ENCODE assay signal across 1 cellular context in the genomic region with DNA sequence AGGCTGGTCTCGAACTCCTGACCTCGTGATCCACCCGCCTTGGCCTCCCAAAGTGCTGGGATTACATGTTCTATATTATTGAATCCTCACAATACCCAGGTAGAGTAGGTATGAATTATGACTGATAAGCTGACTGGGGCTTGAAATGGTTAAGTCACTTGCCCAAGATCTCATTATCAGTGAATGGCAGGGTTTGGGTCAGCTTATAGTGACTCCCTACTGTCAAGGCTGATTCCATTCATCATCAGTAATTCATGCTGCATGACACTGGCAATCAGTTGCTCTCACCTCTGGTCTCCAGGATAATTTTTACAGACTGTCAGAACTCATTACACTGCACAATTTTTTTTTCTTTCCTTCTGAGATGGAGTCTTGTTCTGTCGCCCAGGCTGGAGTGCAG.
TF ChIP-seq lines count a peak whose summit lies in the region.

No MANE protein-coding gene starts in this region.

TF ChIP-seq in K562, 482 proteins besides CTCF, POLR2A, EP300 and RAD21 (continued from another document and continues in another):
- TF ChIP-seq, protein P1, sequence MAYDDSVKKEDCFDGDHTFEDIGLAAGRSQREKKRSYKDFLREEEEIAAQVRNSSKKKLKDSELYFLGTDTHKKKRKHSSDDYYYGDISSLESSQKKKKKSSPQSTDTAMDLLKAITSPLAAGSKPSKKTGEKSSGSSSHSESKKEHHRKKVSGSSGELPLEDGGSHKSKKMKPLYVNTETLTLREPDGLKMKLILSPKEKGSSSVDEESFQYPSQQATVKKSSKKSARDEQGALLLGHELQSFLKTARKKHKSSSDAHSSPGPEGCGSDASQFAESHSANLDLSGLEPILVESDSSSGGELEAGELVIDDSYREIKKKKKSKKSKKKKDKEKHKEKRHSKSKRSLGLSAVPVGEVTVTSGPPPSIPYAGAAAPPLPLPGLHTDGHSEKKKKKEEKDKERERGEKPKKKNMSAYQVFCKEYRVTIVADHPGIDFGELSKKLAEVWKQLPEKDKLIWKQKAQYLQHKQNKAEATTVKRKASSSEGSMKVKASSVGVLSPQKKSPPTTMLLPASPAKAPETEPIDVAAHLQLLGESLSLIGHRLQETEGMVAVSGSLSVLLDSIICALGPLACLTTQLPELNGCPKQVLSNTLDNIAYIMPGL (CRISPR knock-in tag; IDR thresholded peaks at IDR 0.05): no peak
- TF ChIP-seq, protein P2, sequence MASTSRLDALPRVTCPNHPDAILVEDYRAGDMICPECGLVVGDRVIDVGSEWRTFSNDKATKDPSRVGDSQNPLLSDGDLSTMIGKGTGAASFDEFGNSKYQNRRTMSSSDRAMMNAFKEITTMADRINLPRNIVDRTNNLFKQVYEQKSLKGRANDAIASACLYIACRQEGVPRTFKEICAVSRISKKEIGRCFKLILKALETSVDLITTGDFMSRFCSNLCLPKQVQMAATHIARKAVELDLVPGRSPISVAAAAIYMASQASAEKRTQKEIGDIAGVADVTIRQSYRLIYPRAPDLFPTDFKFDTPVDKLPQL (IDR thresholded peaks at IDR 0.05; ENCODE audit: extremely low read depth, insufficient read length): no peak
- no peak for TF ChIP-seq SAFB2 (IDR thresholded peaks at IDR 0.05; ENCODE audit: borderline replicate concordance, low read depth, low read length, severe bottlenecking)
- TF ChIP-seq ZNF77 (CRISPR knock-in tag; IDR thresholded peaks at IDR 0.05): no peak
- TF ChIP-seq MYNN (IDR thresholded peaks at IDR 0.05): 0 out of 2 replicates have a peak, but pooled peaks have one; percentile 60
- no peak for TF ChIP-seq MYNN (CRISPR knock-in tag; IDR thresholded peaks at IDR 0.05)
- TF ChIP-seq FUS (optimal IDR thresholded peaks at IDR 0.05; ENCODE audit: low read depth, low read length): no peak
- TF ChIP-seq, protein P3, sequence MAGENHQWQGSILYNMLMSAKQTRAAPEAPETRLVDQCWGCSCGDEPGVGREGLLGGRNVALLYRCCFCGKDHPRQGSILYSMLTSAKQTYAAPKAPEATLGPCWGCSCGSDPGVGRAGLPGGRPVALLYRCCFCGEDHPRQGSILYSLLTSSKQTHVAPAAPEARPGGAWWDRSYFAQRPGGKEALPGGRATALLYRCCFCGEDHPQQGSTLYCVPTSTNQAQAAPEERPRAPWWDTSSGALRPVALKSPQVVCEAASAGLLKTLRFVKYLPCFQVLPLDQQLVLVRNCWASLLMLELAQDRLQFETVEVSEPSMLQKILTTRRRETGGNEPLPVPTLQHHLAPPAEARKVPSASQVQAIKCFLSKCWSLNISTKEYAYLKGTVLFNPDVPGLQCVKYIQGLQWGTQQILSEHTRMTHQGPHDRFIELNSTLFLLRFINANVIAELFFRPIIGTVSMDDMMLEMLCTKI (IDR thresholded peaks at IDR 0.05; ENCODE audit: partially characterized antibody): no peak
- TF ChIP-seq, protein P4, sequence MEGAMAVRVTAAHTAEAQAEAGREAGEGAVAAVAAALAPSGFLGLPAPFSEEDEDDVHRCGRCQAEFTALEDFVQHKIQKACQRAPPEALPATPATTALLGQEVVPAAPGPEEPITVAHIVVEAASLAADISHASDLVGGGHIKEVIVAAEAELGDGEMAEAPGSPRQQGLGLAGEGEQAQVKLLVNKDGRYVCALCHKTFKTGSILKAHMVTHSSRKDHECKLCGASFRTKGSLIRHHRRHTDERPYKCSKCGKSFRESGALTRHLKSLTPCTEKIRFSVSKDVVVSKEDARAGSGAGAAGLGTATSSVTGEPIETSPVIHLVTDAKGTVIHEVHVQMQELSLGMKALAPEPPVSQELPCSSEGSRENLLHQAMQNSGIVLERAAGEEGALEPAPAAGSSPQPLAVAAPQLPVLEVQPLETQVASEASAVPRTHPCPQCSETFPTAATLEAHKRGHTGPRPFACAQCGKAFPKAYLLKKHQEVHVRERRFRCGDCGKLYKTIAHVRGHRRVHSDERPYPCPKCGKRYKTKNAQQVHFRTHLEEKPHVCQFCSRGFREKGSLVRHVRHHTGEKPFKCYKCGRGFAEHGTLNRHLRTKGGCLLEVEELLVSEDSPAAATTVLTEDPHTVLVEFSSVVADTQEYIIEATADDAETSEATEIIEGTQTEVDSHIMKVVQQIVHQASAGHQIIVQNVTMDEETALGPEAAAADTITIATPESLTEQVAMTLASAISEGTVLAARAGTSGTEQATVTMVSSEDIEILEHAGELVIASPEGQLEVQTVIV (CRISPR knock-in tag; IDR thresholded peaks at IDR 0.05; ENCODE audit: borderline replicate concordance): no peak
- TF ChIP-seq CHCHD3 (CRISPR knock-in tag; IDR thresholded peaks at IDR 0.05): no peak
- TF ChIP-seq, protein P5, sequence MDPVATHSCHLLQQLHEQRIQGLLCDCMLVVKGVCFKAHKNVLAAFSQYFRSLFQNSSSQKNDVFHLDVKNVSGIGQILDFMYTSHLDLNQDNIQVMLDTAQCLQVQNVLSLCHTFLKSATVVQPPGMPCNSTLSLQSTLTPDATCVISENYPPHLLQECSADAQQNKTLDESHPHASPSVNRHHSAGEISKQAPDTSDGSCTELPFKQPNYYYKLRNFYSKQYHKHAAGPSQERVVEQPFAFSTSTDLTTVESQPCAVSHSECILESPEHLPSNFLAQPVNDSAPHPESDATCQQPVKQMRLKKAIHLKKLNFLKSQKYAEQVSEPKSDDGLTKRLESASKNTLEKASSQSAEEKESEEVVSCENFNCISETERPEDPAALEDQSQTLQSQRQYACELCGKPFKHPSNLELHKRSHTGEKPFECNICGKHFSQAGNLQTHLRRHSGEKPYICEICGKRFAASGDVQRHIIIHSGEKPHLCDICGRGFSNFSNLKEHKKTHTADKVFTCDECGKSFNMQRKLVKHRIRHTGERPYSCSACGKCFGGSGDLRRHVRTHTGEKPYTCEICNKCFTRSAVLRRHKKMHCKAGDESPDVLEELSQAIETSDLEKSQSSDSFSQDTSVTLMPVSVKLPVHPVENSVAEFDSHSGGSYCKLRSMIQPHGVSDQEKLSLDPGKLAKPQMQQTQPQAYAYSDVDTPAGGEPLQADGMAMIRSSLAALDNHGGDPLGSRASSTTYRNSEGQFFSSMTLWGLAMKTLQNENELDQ (CRISPR knock-in tag; IDR thresholded peaks at IDR 0.05; ENCODE audit: borderline replicate concordance): no peak
- TF ChIP-seq, protein P6, sequence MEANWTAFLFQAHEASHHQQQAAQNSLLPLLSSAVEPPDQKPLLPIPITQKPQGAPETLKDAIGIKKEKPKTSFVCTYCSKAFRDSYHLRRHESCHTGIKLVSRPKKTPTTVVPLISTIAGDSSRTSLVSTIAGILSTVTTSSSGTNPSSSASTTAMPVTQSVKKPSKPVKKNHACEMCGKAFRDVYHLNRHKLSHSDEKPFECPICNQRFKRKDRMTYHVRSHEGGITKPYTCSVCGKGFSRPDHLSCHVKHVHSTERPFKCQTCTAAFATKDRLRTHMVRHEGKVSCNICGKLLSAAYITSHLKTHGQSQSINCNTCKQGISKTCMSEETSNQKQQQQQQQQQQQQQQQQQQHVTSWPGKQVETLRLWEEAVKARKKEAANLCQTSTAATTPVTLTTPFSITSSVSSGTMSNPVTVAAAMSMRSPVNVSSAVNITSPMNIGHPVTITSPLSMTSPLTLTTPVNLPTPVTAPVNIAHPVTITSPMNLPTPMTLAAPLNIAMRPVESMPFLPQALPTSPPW (CRISPR knock-in tag; IDR thresholded peaks at IDR 0.05): no peak; the same call in 1 of the 2 replicates
- no peak for TF ChIP-seq PHB (CRISPR knock-in tag; IDR thresholded peaks at IDR 0.05)
- TF ChIP-seq MAFF (IDR thresholded peaks at IDR 0.05; ENCODE audit: low read length): no peak
- no peak for TF ChIP-seq ZNF3 (CRISPR knock-in tag; IDR thresholded peaks at IDR 0.05)
- TF ChIP-seq TRIM28 (IDR thresholded peaks at IDR 0.05): no peak
- TF ChIP-seq, protein P7, sequence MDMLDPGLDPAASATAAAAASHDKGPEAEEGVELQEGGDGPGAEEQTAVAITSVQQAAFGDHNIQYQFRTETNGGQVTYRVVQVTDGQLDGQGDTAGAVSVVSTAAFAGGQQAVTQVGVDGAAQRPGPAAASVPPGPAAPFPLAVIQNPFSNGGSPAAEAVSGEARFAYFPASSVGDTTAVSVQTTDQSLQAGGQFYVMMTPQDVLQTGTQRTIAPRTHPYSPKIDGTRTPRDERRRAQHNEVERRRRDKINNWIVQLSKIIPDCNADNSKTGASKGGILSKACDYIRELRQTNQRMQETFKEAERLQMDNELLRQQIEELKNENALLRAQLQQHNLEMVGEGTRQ (CRISPR knock-in tag; IDR thresholded peaks at IDR 0.05): no peak
- TF ChIP-seq RBM17 (IDR thresholded peaks at IDR 0.05; ENCODE audit: borderline replicate concordance, low read depth, low read length): no peak
- TF ChIP-seq LCOR (CRISPR knock-in tag; IDR thresholded peaks at IDR 0.05): no peak
- TF ChIP-seq GABPA (tag; conservative IDR thresholded peaks at IDR 0.05; ENCODE audit: low read depth): no peak
- no peak for TF ChIP-seq ZNF586 (CRISPR knock-in tag; conservative IDR thresholded peaks at IDR 0.05)
- TF ChIP-seq FOXM1 (IDR thresholded peaks at IDR 0.05; ENCODE audit: low read depth): peak; percentile 58; the same call in 1 of the 2 replicates
- no peak for TF ChIP-seq FOXM1 (CRISPR knock-in tag; IDR thresholded peaks at IDR 0.05; ENCODE audit: low read depth)
- TF ChIP-seq, protein P8, sequence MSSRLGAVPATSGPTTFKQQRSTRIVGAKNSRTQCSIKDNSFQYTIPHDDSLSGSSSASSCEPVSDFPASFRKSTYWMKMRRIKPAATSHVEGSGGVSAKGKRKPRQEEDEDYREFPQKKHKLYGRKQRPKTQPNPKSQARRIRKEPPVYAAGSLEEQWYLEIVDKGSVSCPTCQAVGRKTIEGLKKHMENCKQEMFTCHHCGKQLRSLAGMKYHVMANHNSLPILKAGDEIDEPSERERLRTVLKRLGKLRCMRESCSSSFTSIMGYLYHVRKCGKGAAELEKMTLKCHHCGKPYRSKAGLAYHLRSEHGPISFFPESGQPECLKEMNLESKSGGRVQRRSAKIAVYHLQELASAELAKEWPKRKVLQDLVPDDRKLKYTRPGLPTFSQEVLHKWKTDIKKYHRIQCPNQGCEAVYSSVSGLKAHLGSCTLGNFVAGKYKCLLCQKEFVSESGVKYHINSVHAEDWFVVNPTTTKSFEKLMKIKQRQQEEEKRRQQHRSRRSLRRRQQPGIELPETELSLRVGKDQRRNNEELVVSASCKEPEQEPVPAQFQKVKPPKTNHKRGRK (tag; IDR thresholded peaks at IDR 0.05): no peak
- no peak for TF ChIP-seq POU5F1 (IDR thresholded peaks at IDR 0.05; ENCODE audit: borderline replicate concordance, low read depth, low read length, partially characterized antibody)
- no peak for TF ChIP-seq MED1 (CRISPR knock-in tag; IDR thresholded peaks at IDR 0.05; ENCODE audit: borderline replicate concordance)
- TF ChIP-seq ARNT (IDR thresholded peaks at IDR 0.05): peak; percentile 61 to 80; a peak in 2 of 4 replicates
- TF ChIP-seq, protein P9, sequence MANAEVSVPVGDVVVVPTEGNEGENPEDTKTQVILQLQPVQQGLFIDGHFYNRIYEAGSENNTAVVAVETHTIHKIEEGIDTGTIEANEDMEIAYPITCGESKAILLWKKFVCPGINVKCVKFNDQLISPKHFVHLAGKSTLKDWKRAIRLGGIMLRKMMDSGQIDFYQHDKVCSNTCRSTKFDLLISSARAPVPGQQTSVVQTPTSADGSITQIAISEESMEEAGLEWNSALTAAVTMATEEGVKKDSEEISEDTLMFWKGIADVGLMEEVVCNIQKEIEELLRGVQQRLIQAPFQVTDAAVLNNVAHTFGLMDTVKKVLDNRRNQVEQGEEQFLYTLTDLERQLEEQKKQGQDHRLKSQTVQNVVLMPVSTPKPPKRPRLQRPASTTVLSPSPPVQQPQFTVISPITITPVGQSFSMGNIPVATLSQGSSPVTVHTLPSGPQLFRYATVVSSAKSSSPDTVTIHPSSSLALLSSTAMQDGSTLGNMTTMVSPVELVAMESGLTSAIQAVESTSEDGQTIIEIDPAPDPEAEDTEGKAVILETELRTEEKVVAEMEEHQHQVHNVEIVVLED (CRISPR knock-in tag; IDR thresholded peaks at IDR 0.05): no peak
- TF ChIP-seq, protein P10, sequence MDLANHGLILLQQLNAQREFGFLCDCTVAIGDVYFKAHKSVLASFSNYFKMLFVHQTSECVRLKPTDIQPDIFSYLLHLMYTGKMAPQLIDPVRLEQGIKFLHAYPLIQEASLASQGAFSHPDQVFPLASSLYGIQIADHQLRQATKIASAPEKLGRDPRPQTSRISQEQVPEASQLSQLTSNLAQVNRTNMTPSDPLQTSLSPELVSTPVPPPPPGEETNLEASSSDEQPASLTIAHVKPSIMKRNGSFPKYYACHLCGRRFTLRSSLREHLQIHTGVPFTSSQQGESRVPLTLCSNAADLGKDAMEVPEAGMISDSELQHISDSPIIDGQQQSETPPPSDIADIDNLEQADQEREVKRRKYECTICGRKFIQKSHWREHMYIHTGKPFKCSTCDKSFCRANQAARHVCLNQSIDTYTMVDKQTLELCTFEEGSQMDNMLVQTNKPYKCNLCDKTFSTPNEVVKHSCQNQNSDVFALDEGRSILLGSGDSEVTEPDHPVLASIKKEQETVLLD (IDR thresholded peaks at IDR 0.05): peak; percentile 83; the same call in 1 of the 2 replicates
- no peak for TF ChIP-seq CBX5 (IDR thresholded peaks at IDR 0.05; ENCODE audit: borderline replicate concordance, low read depth)
- no peak for TF ChIP-seq NR2C1 (IDR thresholded peaks at IDR 0.05)
- peak; percentile 31; the same call in 1 of the 2 replicates for TF ChIP-seq NR2C1 (tag; IDR thresholded peaks at IDR 0.05)
- TF ChIP-seq ZNF695 (CRISPR knock-in tag; IDR thresholded peaks at IDR 0.05): no peak
- TF ChIP-seq PHF8 (IDR thresholded peaks at IDR 0.05; ENCODE audit: borderline replicate concordance, low read length): no peak
- TF ChIP-seq, protein P11, sequence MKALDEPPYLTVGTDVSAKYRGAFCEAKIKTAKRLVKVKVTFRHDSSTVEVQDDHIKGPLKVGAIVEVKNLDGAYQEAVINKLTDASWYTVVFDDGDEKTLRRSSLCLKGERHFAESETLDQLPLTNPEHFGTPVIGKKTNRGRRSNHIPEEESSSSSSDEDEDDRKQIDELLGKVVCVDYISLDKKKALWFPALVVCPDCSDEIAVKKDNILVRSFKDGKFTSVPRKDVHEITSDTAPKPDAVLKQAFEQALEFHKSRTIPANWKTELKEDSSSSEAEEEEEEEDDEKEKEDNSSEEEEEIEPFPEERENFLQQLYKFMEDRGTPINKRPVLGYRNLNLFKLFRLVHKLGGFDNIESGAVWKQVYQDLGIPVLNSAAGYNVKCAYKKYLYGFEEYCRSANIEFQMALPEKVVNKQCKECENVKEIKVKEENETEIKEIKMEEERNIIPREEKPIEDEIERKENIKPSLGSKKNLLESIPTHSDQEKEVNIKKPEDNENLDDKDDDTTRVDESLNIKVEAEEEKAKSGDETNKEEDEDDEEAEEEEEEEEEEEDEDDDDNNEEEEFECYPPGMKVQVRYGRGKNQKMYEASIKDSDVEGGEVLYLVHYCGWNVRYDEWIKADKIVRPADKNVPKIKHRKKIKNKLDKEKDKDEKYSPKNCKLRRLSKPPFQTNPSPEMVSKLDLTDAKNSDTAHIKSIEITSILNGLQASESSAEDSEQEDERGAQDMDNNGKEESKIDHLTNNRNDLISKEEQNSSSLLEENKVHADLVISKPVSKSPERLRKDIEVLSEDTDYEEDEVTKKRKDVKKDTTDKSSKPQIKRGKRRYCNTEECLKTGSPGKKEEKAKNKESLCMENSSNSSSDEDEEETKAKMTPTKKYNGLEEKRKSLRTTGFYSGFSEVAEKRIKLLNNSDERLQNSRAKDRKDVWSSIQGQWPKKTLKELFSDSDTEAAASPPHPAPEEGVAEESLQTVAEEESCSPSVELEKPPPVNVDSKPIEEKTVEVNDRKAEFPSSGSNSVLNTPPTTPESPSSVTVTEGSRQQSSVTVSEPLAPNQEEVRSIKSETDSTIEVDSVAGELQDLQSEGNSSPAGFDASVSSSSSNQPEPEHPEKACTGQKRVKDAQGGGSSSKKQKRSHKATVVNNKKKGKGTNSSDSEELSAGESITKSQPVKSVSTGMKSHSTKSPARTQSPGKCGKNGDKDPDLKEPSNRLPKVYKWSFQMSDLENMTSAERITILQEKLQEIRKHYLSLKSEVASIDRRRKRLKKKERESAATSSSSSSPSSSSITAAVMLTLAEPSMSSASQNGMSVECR (CRISPR knock-in tag; IDR thresholded peaks at IDR 0.05): no peak
- TF ChIP-seq PTRF (tag; IDR thresholded peaks at IDR 0.05): no peak
- TF ChIP-seq CBFA2T2 (conservative IDR thresholded peaks at IDR 0.05): peak; percentile 94
- TF ChIP-seq ZNF707 (CRISPR knock-in tag; conservative IDR thresholded peaks at IDR 0.05): no peak
- TF ChIP-seq BCL6 (CRISPR knock-in tag; IDR thresholded peaks at IDR 0.05): no peak
